ENCODE assay signal across 2 cellular contexts in genomic region chr14:30332374-30332773, GRCh38.
A peak's percentile ranks its signal among the peaks of the same experiment; 100 is the strongest.
TF ChIP-seq lines count a peak whose summit lies in the region.

No MANE protein-coding gene starts in this region.

TF ChIP-seq in HepG2, 621 proteins besides CTCF, POLR2A, EP300 and RAD21 (continued from another document):
- TF ChIP-seq, protein P1, sequence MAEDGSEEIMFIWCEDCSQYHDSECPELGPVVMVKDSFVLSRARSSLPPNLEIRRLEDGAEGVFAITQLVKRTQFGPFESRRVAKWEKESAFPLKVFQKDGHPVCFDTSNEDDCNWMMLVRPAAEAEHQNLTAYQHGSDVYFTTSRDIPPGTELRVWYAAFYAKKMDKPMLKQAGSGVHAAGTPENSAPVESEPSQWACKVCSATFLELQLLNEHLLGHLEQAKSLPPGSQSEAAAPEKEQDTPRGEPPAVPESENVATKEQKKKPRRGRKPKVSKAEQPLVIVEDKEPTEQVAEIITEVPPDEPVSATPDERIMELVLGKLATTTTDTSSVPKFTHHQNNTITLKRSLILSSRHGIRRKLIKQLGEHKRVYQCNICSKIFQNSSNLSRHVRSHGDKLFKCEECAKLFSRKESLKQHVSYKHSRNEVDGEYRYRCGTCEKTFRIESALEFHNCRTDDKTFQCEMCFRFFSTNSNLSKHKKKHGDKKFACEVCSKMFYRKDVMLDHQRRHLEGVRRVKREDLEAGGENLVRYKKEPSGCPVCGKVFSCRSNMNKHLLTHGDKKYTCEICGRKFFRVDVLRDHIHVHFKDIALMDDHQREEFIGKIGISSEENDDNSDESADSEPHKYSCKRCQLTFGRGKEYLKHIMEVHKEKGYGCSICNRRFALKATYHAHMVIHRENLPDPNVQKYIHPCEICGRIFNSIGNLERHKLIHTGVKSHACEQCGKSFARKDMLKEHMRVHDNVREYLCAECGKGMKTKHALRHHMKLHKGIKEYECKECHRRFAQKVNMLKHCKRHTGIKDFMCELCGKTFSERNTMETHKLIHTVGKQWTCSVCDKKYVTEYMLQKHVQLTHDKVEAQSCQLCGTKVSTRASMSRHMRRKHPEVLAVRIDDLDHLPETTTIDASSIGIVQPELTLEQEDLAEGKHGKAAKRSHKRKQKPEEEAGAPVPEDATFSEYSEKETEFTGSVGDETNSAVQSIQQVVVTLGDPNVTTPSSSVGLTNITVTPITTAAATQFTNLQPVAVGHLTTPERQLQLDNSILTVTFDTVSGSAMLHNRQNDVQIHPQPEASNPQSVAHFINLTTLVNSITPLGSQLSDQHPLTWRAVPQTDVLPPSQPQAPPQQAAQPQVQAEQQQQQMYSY (CRISPR knock-in tag; IDR thresholded peaks at IDR 0.05) = no peak
- TF ChIP-seq, protein P2, sequence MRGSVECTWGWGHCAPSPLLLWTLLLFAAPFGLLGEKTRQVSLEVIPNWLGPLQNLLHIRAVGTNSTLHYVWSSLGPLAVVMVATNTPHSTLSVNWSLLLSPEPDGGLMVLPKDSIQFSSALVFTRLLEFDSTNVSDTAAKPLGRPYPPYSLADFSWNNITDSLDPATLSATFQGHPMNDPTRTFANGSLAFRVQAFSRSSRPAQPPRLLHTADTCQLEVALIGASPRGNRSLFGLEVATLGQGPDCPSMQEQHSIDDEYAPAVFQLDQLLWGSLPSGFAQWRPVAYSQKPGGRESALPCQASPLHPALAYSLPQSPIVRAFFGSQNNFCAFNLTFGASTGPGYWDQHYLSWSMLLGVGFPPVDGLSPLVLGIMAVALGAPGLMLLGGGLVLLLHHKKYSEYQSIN (CRISPR knock-in tag; IDR thresholded peaks at IDR 0.05; ENCODE audit: borderline replicate concordance) = no peak
- TF ChIP-seq MAFK (conservative IDR thresholded peaks at IDR 0.05 in 1 of 2, IDR thresholded peaks at IDR 0.05 in 1 of 2; ENCODE audit: low read length in 2 of 2) (peak; percentile 97 to 99), ERF (CRISPR knock-in tag; IDR thresholded peaks at IDR 0.05) (no peak), TSC22D2 (CRISPR knock-in tag; IDR thresholded peaks at IDR 0.05; ENCODE audit: borderline replicate concordance) (no peak), ZNF562 (CRISPR knock-in tag; IDR thresholded peaks at IDR 0.05; ENCODE audit: borderline replicate concordance) (no peak), FOXK2 (IDR thresholded peaks at IDR 0.05) (no peak), ZNF747 (CRISPR knock-in tag; IDR thresholded peaks at IDR 0.05; ENCODE audit: borderline replicate concordance) (no peak), MAFF (IDR thresholded peaks at IDR 0.05; ENCODE audit: low read depth, low read length) (peak; percentile 97), ATF6 (CRISPR knock-in tag; conservative IDR thresholded peaks at IDR 0.05) (no peak)

TF ChIP-seq in K562, 482 proteins besides CTCF, POLR2A, EP300 and RAD21 (continued from another document):
- no peak for TF ChIP-seq ZBTB40 (IDR thresholded peaks at IDR 0.05)
- no peak for TF ChIP-seq ZBTB40 (CRISPR knock-in tag; IDR thresholded peaks at IDR 0.05)
- TF ChIP-seq MTA2 (IDR thresholded peaks at IDR 0.05; ENCODE audit: low read depth) = no peak
- TF ChIP-seq TAF1 (IDR thresholded peaks at IDR 0.05; ENCODE audit: control insufficient read depth, extremely low read depth, insufficient read depth, low read length, severe bottlenecking) = no peak
- TF ChIP-seq ZNF561 (CRISPR knock-in tag; conservative IDR thresholded peaks at IDR 0.05) = no peak
- no peak for TF ChIP-seq TAL1 (IDR thresholded peaks at IDR 0.05)
- TF ChIP-seq ZNF316 (IDR thresholded peaks at IDR 0.05) = peak; percentile 77
- TF ChIP-seq IRF2 (CRISPR knock-in tag; IDR thresholded peaks at IDR 0.05) = no peak
- TF ChIP-seq CHD4 (IDR thresholded peaks at IDR 0.05; ENCODE audit: insufficient read depth, insufficient replicate concordance, low read depth, low read length, poor library complexity, severe bottlenecking) = no peak
- no peak for TF ChIP-seq FOXJ3 (CRISPR knock-in tag; IDR thresholded peaks at IDR 0.05)
- no peak for TF ChIP-seq SFPQ (IDR thresholded peaks at IDR 0.05; ENCODE audit: low read depth, low read length)
- no peak for TF ChIP-seq ZNF644 (tag; IDR thresholded peaks at IDR 0.05; ENCODE audit: low read depth)
- TF ChIP-seq RFX5 (IDR thresholded peaks at IDR 0.05; ENCODE audit: low read depth, low read length) = no peak
- no peak for TF ChIP-seq TOE1 (IDR thresholded peaks at IDR 0.05; ENCODE audit: borderline replicate concordance)
- no peak for TF ChIP-seq TOE1 (CRISPR knock-in tag; IDR thresholded peaks at IDR 0.05; ENCODE audit: borderline replicate concordance, low read depth)
- no peak for TF ChIP-seq ZNF3 (CRISPR knock-in tag; IDR thresholded peaks at IDR 0.05)
- peak; percentile 70 for TF ChIP-seq MAFK (IDR thresholded peaks at IDR 0.05; ENCODE audit: low read length)
- no peak for TF ChIP-seq ZFP91 (CRISPR knock-in tag; IDR thresholded peaks at IDR 0.05)
- no peak for TF ChIP-seq BCOR (IDR thresholded peaks at IDR 0.05)
- TF ChIP-seq, protein P3, sequence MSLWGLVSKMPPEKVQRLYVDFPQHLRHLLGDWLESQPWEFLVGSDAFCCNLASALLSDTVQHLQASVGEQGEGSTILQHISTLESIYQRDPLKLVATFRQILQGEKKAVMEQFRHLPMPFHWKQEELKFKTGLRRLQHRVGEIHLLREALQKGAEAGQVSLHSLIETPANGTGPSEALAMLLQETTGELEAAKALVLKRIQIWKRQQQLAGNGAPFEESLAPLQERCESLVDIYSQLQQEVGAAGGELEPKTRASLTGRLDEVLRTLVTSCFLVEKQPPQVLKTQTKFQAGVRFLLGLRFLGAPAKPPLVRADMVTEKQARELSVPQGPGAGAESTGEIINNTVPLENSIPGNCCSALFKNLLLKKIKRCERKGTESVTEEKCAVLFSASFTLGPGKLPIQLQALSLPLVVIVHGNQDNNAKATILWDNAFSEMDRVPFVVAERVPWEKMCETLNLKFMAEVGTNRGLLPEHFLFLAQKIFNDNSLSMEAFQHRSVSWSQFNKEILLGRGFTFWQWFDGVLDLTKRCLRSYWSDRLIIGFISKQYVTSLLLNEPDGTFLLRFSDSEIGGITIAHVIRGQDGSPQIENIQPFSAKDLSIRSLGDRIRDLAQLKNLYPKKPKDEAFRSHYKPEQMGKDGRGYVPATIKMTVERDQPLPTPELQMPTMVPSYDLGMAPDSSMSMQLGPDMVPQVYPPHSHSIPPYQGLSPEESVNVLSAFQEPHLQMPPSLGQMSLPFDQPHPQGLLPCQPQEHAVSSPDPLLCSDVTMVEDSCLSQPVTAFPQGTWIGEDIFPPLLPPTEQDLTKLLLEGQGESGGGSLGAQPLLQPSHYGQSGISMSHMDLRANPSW (CRISPR knock-in tag; IDR thresholded peaks at IDR 0.05) = no peak
